21 cellular contexts compared by ENCODE assay signal in genomic region chr15:88342666-88343065, GRCh38.
"Had no signal": no experiment of that assay in that cellular context is flagged by ENCODE, and none has a peak within 500 bp of the region (broad histone marks: within the 10 kb centered on the region; RNA-seq: fewer than 3 reads in every experiment).

No MANE protein-coding gene starts in this region.

- H3K4me2 ChIP-seq: smooth muscle cell had no signal

- H3K36me3 ChIP-seq: gastrocnemius medialis, lower lobe of right lung, upper lobe of left lung had no signal

- H3K27me3 ChIP-seq: gastrocnemius medialis, upper lobe of left lung had no signal

- H3K9me3 ChIP-seq: gastrocnemius medialis, lower lobe of right lung, upper lobe of left lung had no signal

- H3K4me1 ChIP-seq: gastrocnemius medialis, lower lobe of right lung, upper lobe of left lung had no signal

- H3K4me3 ChIP-seq: gastrocnemius medialis, lower lobe of right lung, smooth muscle cell, upper lobe of left lung had no signal

- H3K4me3 Mint-ChIP-seq: activated CD4-positive, alpha-beta T cell treated with anti-CD3 and anti-CD28 coated beads, Interleukin-2, amount 10 ng/mL, durations not matched to agents 7 days and 5 days; activated CD8-positive, alpha-beta T cell treated with anti-CD3 and anti-CD28 coated beads, Interleukin-2, amount 10 ng/mL, durations not matched to agents 7 days and 5 days; activated naive CD4-positive, alpha-beta T cell treated with anti-CD3 and anti-CD28 coated beads, Interleukin-2, amount 50 U/mL, for 24 hours; naive B cell; neural crest cell had no signal

- H3K4me1 Mint-ChIP-seq: activated CD4-positive, alpha-beta T cell treated with anti-CD3 and anti-CD28 coated beads, Interleukin-2, amount 10 ng/mL, durations not matched to agents 7 days and 5 days; activated naive CD4-positive, alpha-beta T cell treated with anti-CD3 and anti-CD28 coated beads, Interleukin-2, amount 50 U/mL, for 24 hours; naive B cell; neural crest cell had no signal

- H3K9me3 Mint-ChIP-seq: activated CD4-positive, alpha-beta T cell treated with anti-CD3 and anti-CD28 coated beads, Interleukin-2, amount 10 ng/mL, durations not matched to agents 7 days and 5 days; activated naive CD4-positive, alpha-beta T cell treated with anti-CD3 and anti-CD28 coated beads, Interleukin-2, amount 50 U/mL, for 24 hours; naive B cell; neural crest cell had no signal

- H3K27ac Mint-ChIP-seq: activated CD4-positive, alpha-beta T cell treated with anti-CD3 and anti-CD28 coated beads, Interleukin-2, amount 10 ng/mL, durations not matched to agents 7 days and 5 days; activated CD8-positive, alpha-beta T cell treated with anti-CD3 and anti-CD28 coated beads, Interleukin-2, amount 10 ng/mL, durations not matched to agents 7 days and 5 days; activated naive CD4-positive, alpha-beta T cell treated with anti-CD3 and anti-CD28 coated beads, Interleukin-2, amount 50 U/mL, for 24 hours; naive B cell had no signal

- H3K27ac ChIP-seq: gastrocnemius medialis, lower lobe of right lung, upper lobe of left lung, VCaP had no signal

- DNase-seq: activated CD4-positive, alpha-beta T cell treated with anti-CD3 and anti-CD28 coated beads, Interleukin-2, amount 10 ng/mL, durations not matched to agents 7 days and 5 days; activated CD4-positive, CD25-positive, alpha-beta regulatory T cell treated with anti-CD3 and anti-CD28 coated beads, Interleukin-2, amount 50 U/mL, for 72 hours; activated CD8-positive, alpha-beta T cell treated with anti-CD3 and anti-CD28 coated beads, Interleukin-2, amount 10 ng/mL, durations not matched to agents 7 days and 5 days; activated gamma-delta T cell treated with Interleukin-2 at 50 U/mL for 16 hours; aorta; central memory CD4-positive, alpha-beta T cell; effector memory CD4-positive, alpha-beta T cell; gastrocnemius medialis; head of caudate nucleus; lower lobe of right lung; naive B cell; occipital lobe; posterior cingulate gyrus; stimulated activated CD4-positive, alpha-beta T cell treated with anti-CD3 and anti-CD28 coated beads, Interleukin-15, amount 100 ng/mL, for 24 hours; stimulated activated CD4-positive, alpha-beta T cell treated with anti-CD3 and anti-CD28 coated beads, Interleukin-4, amount 100 ng/mL, for 1 hour; stimulated activated naive CD4-positive, alpha-beta T cell; upper lobe of left lung had no signal

- H3K36me3 Mint-ChIP-seq: activated naive CD4-positive, alpha-beta T cell treated with anti-CD3 and anti-CD28 coated beads, Interleukin-2, amount 50 U/mL, for 24 hours; naive B cell had no signal
